1 cellular context compared by ENCODE assay signal in the genomic region with DNA sequence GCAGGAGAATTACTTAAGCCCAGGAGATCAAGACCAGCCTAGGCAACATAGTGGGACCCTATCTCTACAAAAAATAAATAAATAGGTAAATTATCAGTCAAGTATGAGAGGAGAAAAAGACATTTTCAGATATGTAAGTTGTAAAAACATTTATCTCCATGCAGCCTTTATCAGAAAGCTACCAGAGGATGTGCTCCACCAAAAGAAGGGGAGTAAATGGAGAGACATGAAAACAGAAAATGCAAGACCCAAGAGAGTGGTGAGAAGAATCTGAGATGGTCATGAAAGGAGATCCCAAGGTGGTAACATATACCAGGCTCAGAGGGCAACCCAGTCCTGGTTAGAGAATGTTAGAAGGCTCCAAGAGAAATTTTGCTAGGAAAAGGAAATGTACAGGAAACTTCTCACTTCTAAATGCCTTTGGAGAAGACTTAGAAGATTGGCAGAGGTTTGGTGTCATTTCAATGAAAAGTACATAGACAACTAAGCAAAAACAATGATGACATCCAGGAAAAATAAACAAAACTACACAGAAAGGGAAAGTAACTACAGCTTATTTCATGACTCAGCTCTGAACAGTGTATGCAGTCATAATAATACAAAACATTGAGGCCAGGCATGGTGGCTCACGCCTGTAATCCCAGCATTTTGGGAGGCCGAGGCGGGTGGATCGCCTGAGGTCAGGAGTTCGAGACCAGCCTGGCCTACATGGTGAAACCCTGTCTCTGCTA.
TF ChIP-seq lines count a peak whose summit lies in the region.

No MANE protein-coding gene starts in this region.

TF ChIP-seq in IMR-90, 13 proteins besides CTCF, POLR2A, EP300 and RAD21 (continued from another document):
- TF ChIP-seq NFE2L2 (IDR thresholded peaks at IDR 0.05; ENCODE audit: low read depth, low read length) (no peak), CHD1 (IDR thresholded peaks at IDR 0.05; ENCODE audit: low read depth, low read length) (no peak), MAFK (IDR thresholded peaks at IDR 0.05; ENCODE audit: low read depth, low read length) (no peak), CEBPB (IDR thresholded peaks at IDR 0.05; ENCODE audit: low read depth, low read length) (no peak)
- TF ChIP-seq, protein P1, sequence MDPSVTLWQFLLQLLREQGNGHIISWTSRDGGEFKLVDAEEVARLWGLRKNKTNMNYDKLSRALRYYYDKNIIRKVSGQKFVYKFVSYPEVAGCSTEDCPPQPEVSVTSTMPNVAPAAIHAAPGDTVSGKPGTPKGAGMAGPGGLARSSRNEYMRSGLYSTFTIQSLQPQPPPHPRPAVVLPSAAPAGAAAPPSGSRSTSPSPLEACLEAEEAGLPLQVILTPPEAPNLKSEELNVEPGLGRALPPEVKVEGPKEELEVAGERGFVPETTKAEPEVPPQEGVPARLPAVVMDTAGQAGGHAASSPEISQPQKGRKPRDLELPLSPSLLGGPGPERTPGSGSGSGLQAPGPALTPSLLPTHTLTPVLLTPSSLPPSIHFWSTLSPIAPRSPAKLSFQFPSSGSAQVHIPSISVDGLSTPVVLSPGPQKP (IDR thresholded peaks at IDR 0.05; ENCODE audit: borderline replicate concordance, low read depth, low read length) = no peak
